Comparison of ENCODE assay signal across 9 cellular contexts in genomic region chr10:71598673-71599072, GRCh38.
DNase-seq lines count a peak whose midpoint lies in the region; ATAC-seq and TF ChIP-seq lines count a peak whose summit lies in the region.
"Had no signal": no experiment of that assay in that cellular context is flagged by ENCODE, and none has a peak within 500 bp of the region (broad histone marks: within the 10 kb centered on the region; RNA-seq: fewer than 3 reads in every experiment).

No MANE protein-coding gene starts in this region.

- H3K4me3 ChIP-seq in lower leg skin (ENCODE audit: low read depth, poor library complexity, severe bottlenecking): no peak overlapping the region
- H3K4me3 ChIP-seq: GM12878 had no signal

- no peaks in the 10 kb centered on the region for H3K27me3 Mint-ChIP-seq in T-helper 2 cell treated with Interferon-gamma antibody and Interleukin-4, amounts not matched to agents 5 μg/mL and 100 μg/mL, for 36 hours (ENCODE audit: low read depth)

- H3K36me3 Mint-ChIP-seq in T-helper 2 cell treated with Interferon-gamma antibody and Interleukin-4, amounts not matched to agents 5 μg/mL and 100 μg/mL, for 36 hours (ENCODE audit: low read depth): no peaks in the 10 kb centered on the region

- TF ChIP-seq CTCF in lower leg skin (IDR thresholded peaks at IDR 0.05): no peak

- TF ChIP-seq POLR2A in lower leg skin (IDR thresholded peaks at IDR 0.05) (no peak), erythroblast (IDR thresholded peaks at IDR 0.05; ENCODE audit: low read length) (no peak)

- WGBS in lower leg skin, 2 donors: 16 to 24% methylated on average over 8 of the region's 8 CpGs

- DNase-seq in GM04504 (ENCODE audit: low read depth) (peak; percentile 75), cerebellar cortex (ENCODE audit: low spot score) (peak; percentile 29), lower leg skin (ENCODE audit: low spot score in 2 of 2) (peak; percentile 90 to 98), stromal cell of bone marrow (ENCODE audit: low read depth) (peak; percentile 65), erythroblast (lab: John Stamatoyannopoulos, UW) (no peak)
- no peak for DNase-seq in activated CD4-positive, CD25-positive, alpha-beta regulatory T cell (lab: John Stamatoyannopoulos, UW)
- no peak for DNase-seq in T-helper 2 cell treated with Interferon-gamma antibody and Interleukin-4, amounts not matched to agents 5 μg/mL and 100 μg/mL, for 36 hours (ENCODE audit: low spot score)

- H3K27ac Mint-ChIP-seq in T-helper 2 cell treated with Interferon-gamma antibody and Interleukin-4, amounts not matched to agents 5 μg/mL and 100 μg/mL, for 36 hours: no peak overlapping the region

- no peaks in the 10 kb centered on the region for H3K9me3 Mint-ChIP-seq in T-helper 2 cell treated with Interferon-gamma antibody and Interleukin-4, amounts not matched to agents 5 μg/mL and 100 μg/mL, for 36 hours

- intact Hi-C loops in lower leg skin (cut with DNase I; ENCODE audit: low total_unique reads): no loop called here

- no peaks in the 10 kb centered on the region for H3K4me1 Mint-ChIP-seq in T-helper 2 cell treated with Interferon-gamma antibody and Interleukin-4, amounts not matched to agents 5 μg/mL and 100 μg/mL, for 36 hours (ENCODE audit: low read depth)

- ATAC-seq in GM21526 (IDR thresholded peaks at IDR 0.05; ENCODE audit: low FRiP score, unreplicated experiment): no peak

- H3K4me3 Mint-ChIP-seq in T-helper 2 cell treated with Interferon-gamma antibody and Interleukin-4, amounts not matched to agents 5 μg/mL and 100 μg/mL, for 36 hours: no peak overlapping the region

Comparison
In these comparisons a context has a peak if more than half of its experiments do, and no peak if none do; other contexts are left out.
1. DNase-seq: peak in GM04504 (single experiment), cerebellar cortex (single experiment), lower leg skin (2 of 2) and stromal cell of bone marrow (single experiment); none in activated CD4-positive, CD25-positive, alpha-beta regulatory T cell (0 of 4), T-helper 2 cell treated with Interferon-gamma antibody and Interleukin-4, amounts not matched to agents 5 μg/mL and 100 μg/mL, for 36 hours (single experiment) and erythroblast (0 of 2).